8 cellular contexts compared by ENCODE assay signal in genomic region chr20:41029150-41029872, GRCh38. TPM values are rescaled to one million over a fixed set of nuclear protein-coding genes. Genes with fewer than 3 reads are reported as not detected.
A peak's percentile ranks its signal among the peaks of the same experiment; 100 is the strongest.
DNase-seq lines count a peak whose midpoint lies in the region; ATAC-seq and TF ChIP-seq lines count a peak whose summit lies in the region.

No MANE protein-coding gene starts in this region.

- TF ChIP-seq POLR2A in stomach (IDR thresholded peaks at IDR 0.05): no peak

- peak overlapping the region; percentile 97 for H3K27ac Mint-ChIP-seq in CD8-positive, alpha-beta T cell
- H3K27ac Mint-ChIP-seq in chondrocyte (ENCODE audit: unreplicated experiment): peak overlapping the region; percentile 98

- peaks cover 24% of the 10 kb centered on the region for H3K36me3 Mint-ChIP-seq in CD8-positive, alpha-beta T cell
- H3K36me3 Mint-ChIP-seq in chondrocyte (ENCODE audit: low read depth): no peaks in the 10 kb centered on the region

- no peak for ATAC-seq in CD8-positive, alpha-beta T cell
- ATAC-seq in GM21360 (IDR thresholded peaks at IDR 0.05; ENCODE audit: unreplicated experiment) (peak; percentile 27), left lobe of liver (peak; percentile 57)

- peak overlapping the region; percentile 76 for H3K4me3 ChIP-seq in CD8-positive, alpha-beta T cell (ENCODE audit: low read depth, low read length)
- peak overlapping the region; percentile 94 for H3K4me3 ChIP-seq in HUES64 (ENCODE audit: low read length)
- H3K4me3 ChIP-seq in stomach: peak overlapping the region; percentile 87 to 96 (median 90)

- DNase-seq in CD8-positive, alpha-beta T cell: peak in 6 of 7 experiments; percentile 12 to 66 (median 28)
- DNase-seq in T-helper 9 cell (peak; percentile 29), chondrocyte (ENCODE audit: low spot score) (no peak), left lobe of liver (ENCODE audit: low spot score) (peak; percentile 61), stomach (no peak), pons (ENCODE audit: low spot score) (no peak)

- H3K4me1 Mint-ChIP-seq in CD8-positive, alpha-beta T cell (ENCODE audit: low read depth): peaks cover 53% of the 10 kb centered on the region
- H3K4me1 Mint-ChIP-seq in chondrocyte (ENCODE audit: low read depth): peaks cover 48% of the 10 kb centered on the region

- no peaks in the 10 kb centered on the region for H3K27me3 Mint-ChIP-seq in CD8-positive, alpha-beta T cell (ENCODE audit: low read depth)
- no peaks in the 10 kb centered on the region for H3K27me3 Mint-ChIP-seq in chondrocyte (ENCODE audit: low read depth)

- CTCF ChIA-PET in CD8-positive, alpha-beta T cell (lab: Charles Lee): interaction anchor here (0.9 to 2.7 kb wide), 3 partner anchors 12 to 40 kb away, joined by 3 to 9 read pairs (median 4); no protein-coding TSS in a partner anchor

- POLR2A ChIA-PET in CD8-positive, alpha-beta T cell (lab: Charles Lee): interaction anchor here (0.9 to 2.9 kb wide), 2 partner anchors 38 to 66 kb away, joined by 4 to 12 read pairs; no protein-coding TSS in a partner anchor

- no peak for TF ChIP-seq CTCF in CD8-positive, alpha-beta T cell (IDR thresholded peaks at IDR 0.05)
- TF ChIP-seq CTCF in chondrocyte (IDR thresholded peaks at IDR 0.05) (peak; percentile 23), stomach (IDR thresholded peaks at IDR 0.05) (no peak)

- no peaks in the 10 kb centered on the region for H3K9me3 Mint-ChIP-seq in CD8-positive, alpha-beta T cell
- no peaks in the 10 kb centered on the region for H3K9me3 Mint-ChIP-seq in chondrocyte (ENCODE audit: low read depth)

- no peaks in the 10 kb centered on the region for H3K36me3 ChIP-seq in CD8-positive, alpha-beta T cell (ENCODE audit: insufficient read depth, low read length)
- H3K36me3 ChIP-seq in HUES64 (ENCODE audit: insufficient read depth, low read length) (peaks cover 17% of the 10 kb centered on the region), stomach (no peaks in the 10 kb centered on the region)

- under 1% methylated on average over 68 of the region's 68 CpGs for WGBS in HUES64
- 0% methylated on average over 21 to 68 of the region's 68 CpGs for WGBS in stomach, 5 donors

- no peaks in the 10 kb centered on the region for H3K9me3 ChIP-seq in CD8-positive, alpha-beta T cell (ENCODE audit: low read length)
- H3K9me3 ChIP-seq in HUES64 (ENCODE audit: insufficient read depth, low read depth, low read length): no peaks in the 10 kb centered on the region
- no peaks in the 10 kb centered on the region for H3K9me3 ChIP-seq in stomach

- peak overlapping the region; percentile 92 for H3K4me3 Mint-ChIP-seq in CD8-positive, alpha-beta T cell
- H3K4me3 Mint-ChIP-seq in chondrocyte (ENCODE audit: unreplicated experiment): peak overlapping the region; percentile 86

- no peaks in the 10 kb centered on the region for H3K27me3 ChIP-seq in CD8-positive, alpha-beta T cell (ENCODE audit: insufficient read depth, low read length)
- H3K27me3 ChIP-seq in HUES64 (ENCODE audit: insufficient read depth, low read length) (peaks cover 37% of the 10 kb centered on the region), stomach (no peaks in the 10 kb centered on the region)

- intact Hi-C loops in CD8-positive, alpha-beta T cell (cut with DNase I, micrococcal nuclease): loop anchor here (2.0 to 5.0 kb wide), 4 partner anchors 37 to 663 kb away; partner anchors contain the start of gene ZHX3 (in 2 of the 2)
- intact Hi-C loops in stomach (cut with DNase I; ENCODE audit: low total_unique reads): no loop called here

- peaks cover 52% of the 10 kb centered on the region for H3K4me1 ChIP-seq in CD8-positive, alpha-beta T cell (ENCODE audit: insufficient read depth, low read length)
- H3K4me1 ChIP-seq in HUES64 (ENCODE audit: insufficient read depth, low read length) (peaks cover 30% of the 10 kb centered on the region), stomach (peaks cover 41 to 53% (median 47%) of the 10 kb centered on the region in 4 donors)

- peak overlapping the region; percentile 100 for H3K9ac ChIP-seq in HUES64 (ENCODE audit: low read depth, low read length)

- TF ChIP-seq EP300 in stomach (IDR thresholded peaks at IDR 0.05): no peak

- H3K27ac ChIP-seq in CD8-positive, alpha-beta T cell (ENCODE audit: low read depth, low read length): peak overlapping the region; percentile 94
- H3K27ac ChIP-seq in HUES64 (ENCODE audit: low read depth, low read length): peak overlapping the region; percentile 88
- peak overlapping the region; percentile 95 to 99 (median 97) for H3K27ac ChIP-seq in stomach

RNA-seq across cellular contexts. Expression of gene TOP1, which starts 0.7 kb away (rescaled TPM):
- 10 to 100 TPM; 58.5 to 61.1 TPM for total RNA-seq in CD8-positive, alpha-beta T cell
- 85.0 TPM for polyA plus RNA-seq in HUES64 (2013, experiment 1 of 2)
- polyA plus RNA-seq in HUES64 (2013, experiment 2 of 2): 89.4 TPM
- total RNA-seq in chondrocyte: 39.0 to 42.6 TPM (median 39.2 TPM) in 3 replicates
- 18.0 TPM for total RNA-seq in left lobe of liver
- 10 to 100 TPM; 14.8 to 46.2 (median 19.6) TPM for total RNA-seq in stomach
- polyA plus RNA-seq in stomach: 10 to 100 TPM; 18.0 to 24.0 (median 23.8) TPM

Comparison
In these comparisons a context has a peak if more than half of its experiments do, and no peak if none do; other contexts are left out.
1. DNase-seq: peak in CD8-positive, alpha-beta T cell (6 of 7), T-helper 9 cell (single experiment) and left lobe of liver (single experiment); none in chondrocyte (single experiment), stomach (single experiment) and pons (single experiment).
2. Peak in every context shown above with its lines, with median percentiles within 50 percentile points of each other: H3K27ac ChIP-seq and H3K4me3 ChIP-seq.